8 cellular contexts compared by ENCODE assay signal in the genomic region with DNA sequence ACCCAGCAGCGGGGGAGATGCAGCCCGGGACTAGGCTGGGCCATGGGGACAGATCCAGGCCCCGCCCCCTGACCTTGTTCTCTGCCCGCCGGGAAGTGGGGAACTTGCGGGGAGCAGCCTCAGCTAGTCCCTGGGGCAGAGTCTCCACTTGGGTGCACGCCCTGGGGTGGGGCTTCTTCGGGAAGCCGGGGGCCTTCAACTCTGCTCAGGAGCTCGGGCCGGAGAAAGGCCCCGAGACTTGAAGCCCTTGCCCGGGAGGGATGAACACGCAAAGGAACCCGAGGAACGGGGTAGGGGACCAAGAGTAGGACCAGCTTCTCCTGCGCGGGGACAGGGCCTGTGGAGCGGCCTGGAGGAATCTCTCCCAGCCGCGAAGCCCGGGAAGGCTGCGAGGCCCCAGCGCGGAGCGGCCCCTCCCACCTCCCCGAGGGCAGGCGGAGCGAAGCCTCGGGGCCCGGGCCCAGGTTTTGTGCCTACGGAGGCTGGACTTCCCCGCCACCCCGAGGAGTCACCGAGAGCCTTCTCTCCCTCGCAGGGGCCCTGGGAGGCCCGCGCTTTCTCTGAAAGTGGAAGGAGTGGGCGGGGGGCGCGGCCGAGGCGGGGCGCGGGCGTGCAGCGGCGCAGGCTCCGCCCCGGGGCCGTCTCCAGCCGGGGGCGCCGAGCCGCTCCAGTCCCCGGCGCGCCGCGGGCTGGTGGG. TPM values are rescaled to one million over a fixed set of nuclear protein-coding genes. Genes with fewer than 3 reads are reported as not detected.
DNase-seq lines count a peak whose midpoint lies in the region; ATAC-seq, FAIRE-seq and TF ChIP-seq lines count a peak whose summit lies in the region.

A gene (plus strand): TSS at position 670 of the 697 bp plus-strand sequence. CDS start 54 bp downstream, outside the sequence.

- H3K4me1 ChIP-seq in lower lobe of right lung: peaks cover 35% of the 10 kb centered on the region

- intact Hi-C loops in lower lobe of right lung (cut with DNase I): no loop called here

- no peaks in the 10 kb centered on the region for H3K9me3 ChIP-seq in lower lobe of right lung

- ATAC-seq in HG02973 (IDR thresholded peaks at IDR 0.05; ENCODE audit: unreplicated experiment) (peak; percentile 69), lower lobe of right lung (peak; percentile 85 to 89)

- H3K36me3 ChIP-seq in lower lobe of right lung: no peaks in the 10 kb centered on the region

- H3K27ac ChIP-seq in coronary artery (peak within 1 kb of the TSS; percentile 42 to 44), lower lobe of right lung (peak within 1 kb of the TSS; percentile 58)

- FAIRE-seq in GM18507 (lab: Jason Lieb, UNC): no peak

- H3K27me3 ChIP-seq in lower lobe of right lung (ENCODE audit: low read depth): peaks cover 46% of the 10 kb centered on the region

- TF ChIP-seq CTCF in coronary artery (IDR thresholded peaks at IDR 0.05) (no peak), lower lobe of right lung (IDR thresholded peaks at IDR 0.05) (no peak)

- peak within 1 kb of the TSS; percentile 78 for H3K4me3 ChIP-seq in coronary artery
- H3K4me3 ChIP-seq in lower lobe of right lung: peak within 1 kb of the TSS; percentile 84

- DNase-seq in 8988T (peak; percentile 81), GM18507 (ENCODE audit: extremely low spot score, insufficient read length, low read depth) (peak; percentile 75), NCI-H2227 (lab: John Stamatoyannopoulos, UW; ENCODE audit: unreplicated experiment) (peak; percentile 77), coronary artery (ENCODE audit: low spot score) (no peak), lower lobe of right lung (peak; percentile 82)
- DNase-seq in activated CD4-positive, alpha-beta T cell treated with anti-CD3 and anti-CD28 coated beads for 48 hours: peak; percentile 94
- peak; percentile 80 to 86 (median 83) for DNase-seq in stimulated activated CD4-positive, alpha-beta T cell treated with anti-CD3 and anti-CD28 coated beads, TNF-alpha, amount 100 ng/mL, for 4 hours (ENCODE audit: low read depth in 3 of 3)

RNA-seq across cellular contexts. Expression of the gene that starts here (rescaled TPM):
- total RNA-seq in lower lobe of right lung: 0.32 TPM

Comparison
In these comparisons a context has a peak if more than half of its experiments do, and no peak if none do; other contexts are left out.
1. Peak in DNase-seq, ATAC-seq, H3K4me3 ChIP-seq and H3K27ac ChIP-seq in lower lobe of right lung; RNA of the gene not detected or under 1 TPM.